In genomic region chr2:31524592-31524991, GRCh38 we compare ENCODE assay signal across 9 cellular contexts. TPM values are rescaled to one million over a fixed set of nuclear protein-coding genes. Genes with fewer than 3 reads are reported as not detected.
"Had no signal": no experiment of that assay in that cellular context is flagged by ENCODE, and none has a peak within 500 bp of the region (broad histone marks: within the 10 kb centered on the region; RNA-seq: fewer than 3 reads in every experiment).

No MANE protein-coding gene starts in this region.

- H3K27ac Mint-ChIP-seq: HFFc6 had no signal

- H3K4me1 ChIP-seq: HAP-1 had no signal

- H3K4me3 Mint-ChIP-seq: HFFc6 had no signal

- DNase-seq: GOT3 had no signal

- H3K27ac ChIP-seq: HL-60 had no signal

- H3K36me3 ChIP-seq: HAP-1 had no signal

- H3K9me3 Mint-ChIP-seq: HFFc6 had no signal

- H3K4me3 ChIP-seq: HAP-1, K562 had no signal

RNA-seq across cellular contexts. Expression of gene SRD5A2, which starts 56.1 kb away (rescaled TPM):
- total RNA-seq: H4, H7, HFFc6, HT1080, IMR-90, K562 had no signal
- polyA plus RNA-seq: IMR-90 had no signal
